In the genomic region with DNA sequence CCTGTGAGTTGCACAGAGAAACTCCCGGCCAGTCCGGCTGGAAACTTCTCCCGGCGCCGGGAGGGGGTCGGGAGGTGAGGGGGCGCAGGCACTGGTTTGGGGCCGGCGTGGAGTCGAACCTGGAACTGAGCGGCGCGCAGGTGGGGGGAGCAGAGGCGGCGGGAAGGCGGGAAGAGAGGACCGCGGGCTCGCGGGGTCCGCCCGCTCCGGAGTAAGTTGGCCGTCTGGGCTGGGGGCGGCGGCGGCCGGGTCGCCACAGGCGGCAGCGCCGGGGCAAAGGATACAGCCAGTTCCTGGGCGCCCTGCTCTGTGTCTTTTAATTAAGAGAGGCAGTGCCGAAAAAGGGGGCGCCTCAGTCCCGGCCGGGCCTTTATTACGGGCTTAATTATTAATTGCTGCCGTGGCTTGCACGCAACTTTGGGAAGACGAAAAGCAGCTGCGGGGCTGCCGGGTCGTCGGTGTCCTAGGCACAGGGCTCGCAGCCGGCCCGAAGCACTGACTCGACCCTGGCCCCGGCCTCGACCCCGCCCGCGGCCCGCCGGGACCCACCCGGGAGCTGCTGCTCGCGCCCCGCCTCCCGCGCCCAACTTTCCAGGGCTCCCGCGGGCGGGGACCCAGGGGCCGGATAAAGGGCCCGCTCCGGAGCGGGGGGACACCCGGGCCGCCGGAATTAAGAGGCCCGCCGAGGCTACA, we compare ENCODE assay signal across 9 cellular contexts. TPM values are rescaled to one million over a fixed set of nuclear protein-coding genes. Genes with fewer than 3 reads are reported as not detected.
DNase-seq lines count a peak whose midpoint lies in the region; ATAC-seq, FAIRE-seq and TF ChIP-seq lines count a peak whose summit lies in the region.
"Had no signal": no experiment of that assay in that cellular context is flagged by ENCODE, and none has a peak within 500 bp of the region (broad histone marks: within the 10 kb centered on the region; RNA-seq: fewer than 3 reads in every experiment).

No MANE protein-coding gene starts in this region.

- DNase-seq in DND-41 (no peak), SK-N-SH (peak; percentile 72), fibroblast of the aortic adventitia (ENCODE audit: low read depth) (no peak), pancreas (no peak), NK-92 (lab: John Stamatoyannopoulos, UW; ENCODE audit: unreplicated experiment) (no peak)
- DNase-seq in stimulated activated CD4-positive, alpha-beta T cell treated with anti-CD3 and anti-CD28 coated beads, Interleukin-4, amount 100 ng/mL, for 4 hours, result no peak
- DNase-seq: NCI-H2107 had no signal

- peak overlapping the region; percentile 50; the same call in 1 of the 2 replicates for H3K9ac ChIP-seq in DND-41 (ENCODE audit: low read depth, low read length)
- H3K9ac ChIP-seq in SK-N-SH, result peak overlapping the region; percentile 44; the same call in 1 of the 2 replicates

- WGBS in SK-N-SH (ENCODE audit: low lambda C conversion rate), result 1% methylated on average over 23 of the region's 74 CpGs
- 1% methylated on average over 51 to 74 of the region's 74 CpGs for WGBS in pancreas, 2 donors

- H3K36me3 ChIP-seq in DND-41 (ENCODE audit: insufficient read depth, low read length) (no peaks in the 10 kb centered on the region), SK-N-SH (replicated peaks in 1 of 2; ENCODE audit: control insufficient read depth in 1 of 2, insufficient read depth in 2 of 2, low read length in 1 of 2) (no peaks in the 10 kb centered on the region), pancreas (no peaks in the 10 kb centered on the region)

- H3K79me2 ChIP-seq in DND-41 (ENCODE audit: insufficient read depth, low read length), result no peaks in the 10 kb centered on the region
- no peaks in the 10 kb centered on the region; the same call in 1 of the 2 replicates for H3K79me2 ChIP-seq in SK-N-SH (ENCODE audit: insufficient read depth)

- H3K4me1 ChIP-seq in DND-41 (ENCODE audit: insufficient read depth, low read length), result peaks cover 22% of the 10 kb centered on the region
- peaks cover 0 to 22% of the 10 kb centered on the region in 2 experiments; a peak in 1 of 4 replicates for H3K4me1 ChIP-seq in SK-N-SH (ENCODE audit: control insufficient read depth in 1 of 2, insufficient read depth in 2 of 2, low read depth in 1 of 2, low read length in 1 of 2)
- peaks cover 15 to 24% (median 22%) of the 10 kb centered on the region in 3 donors for H3K4me1 ChIP-seq in pancreas

- intact Hi-C loops in pancreas (cut with DNase I), result no loop called here

- TF ChIP-seq RAD21 in SK-N-SH (IDR thresholded peaks at IDR 0.05; ENCODE audit: low read length), result no peak

- peak overlapping the region; percentile 68 for H3K4me2 ChIP-seq in DND-41 (ENCODE audit: insufficient read depth, low read length)
- H3K4me2 ChIP-seq in SK-N-SH, result peak overlapping the region; percentile 97

- ATAC-seq in DND-41 (ENCODE audit: insufficient read depth, low read depth) (no peak), pancreas (peak in 3 of 4 donors; percentile 4 to 13 (median 11)), HG03196 (IDR thresholded peaks at IDR 0.05; ENCODE audit: unreplicated experiment) (no peak), GM21786 (IDR thresholded peaks at IDR 0.05; ENCODE audit: unreplicated experiment) (no peak)

- no peak for FAIRE-seq in pancreas (lab: Jason Lieb, UNC)

- H3K9me2 ChIP-seq in SK-N-SH, result no peaks in the 10 kb centered on the region

- peaks cover 64% of the 10 kb centered on the region for H3K27me3 ChIP-seq in DND-41 (ENCODE audit: insufficient read depth, low read length, poor library complexity)
- no peaks in the 10 kb centered on the region for H3K27me3 ChIP-seq in SK-N-SH (ENCODE audit: insufficient read depth)
- H3K27me3 ChIP-seq in pancreas, result peaks cover 0 to 3% (median 0%) of the 10 kb centered on the region in 4 donors

- H2AFZ ChIP-seq in DND-41 (ENCODE audit: low read depth, low read length) (peak overlapping the region; percentile 8; the same call in 1 of the 2 replicates), SK-N-SH (ENCODE audit: low read depth) (peak overlapping the region; percentile 59; the same call in 1 of the 2 replicates)

- POLR2A ChIA-PET in SK-N-SH (lab: Yijun Ruan, JAX), result no interaction called here

- H3K27ac ChIP-seq in DND-41 (ENCODE audit: low read length) (no peak overlapping the region), SK-N-SH (ENCODE audit: low read depth in 2 of 2, low read length in 1 of 2) (no peak overlapping the region), pancreas (no peak overlapping the region)

- H3K9me3 ChIP-seq in DND-41 (ENCODE audit: insufficient read depth, low read length, severe bottlenecking) (no peaks in the 10 kb centered on the region), SK-N-SH (no peaks in the 10 kb centered on the region), pancreas (no peaks in the 10 kb centered on the region)

- TF ChIP-seq CTCF in DND-41 (IDR thresholded peaks at IDR 0.05; ENCODE audit: borderline replicate concordance, extremely low read depth, low read length, poor library complexity, severe bottlenecking), result no peak
- TF ChIP-seq CTCF in SK-N-SH (IDR thresholded peaks at IDR 0.05), result no peak
- TF ChIP-seq CTCF in fibroblast of the aortic adventitia (IDR thresholded peaks at IDR 0.05; ENCODE audit: insufficient read depth, low read length), result no peak
- no peak for TF ChIP-seq CTCF in pancreas (IDR thresholded peaks at IDR 0.05)

- H3F3A ChIP-seq in SK-N-SH (replicated peaks; ENCODE audit: insufficient read depth), result no peaks in the 10 kb centered on the region

- no peak for TF ChIP-seq EP300 in SK-N-SH (IDR thresholded peaks at IDR 0.05; ENCODE audit: borderline replicate concordance in 1 of 2, low read depth in 1 of 2, low read length in 1 of 2)

- H4K20me1 ChIP-seq in DND-41 (ENCODE audit: insufficient read depth, low read length), result peaks cover 18% of the 10 kb centered on the region
- H4K20me1 ChIP-seq in SK-N-SH (ENCODE audit: insufficient read depth), result peaks cover 15% of the 10 kb centered on the region; the same call in 1 of the 2 replicates

- CTCF ChIA-PET in SK-N-SH (lab: Yijun Ruan, JAX), result interaction anchor here (1.0 to 12.2 kb wide), 11 partner anchors 9 to 400 kb away, joined by 3 to 218 read pairs (median 5); no protein-coding TSS in a partner anchor

- peak overlapping the region; percentile 16 to 57; a peak in 3 of 4 replicates for H3K4me3 ChIP-seq in DND-41 (ENCODE audit: low read depth in 1 of 2, low read length in 2 of 2)
- H3K4me3 ChIP-seq in SK-N-SH (ENCODE audit: low read depth in 2 of 2, low read length in 1 of 2), result peak overlapping the region; percentile 73 to 89
- peak overlapping the region; percentile 73 for H3K4me3 ChIP-seq in fibroblast of the aortic adventitia (ENCODE audit: low read depth, low read length)
- peak overlapping the region in 2 of 4 donors; percentile 29 to 41 for H3K4me3 ChIP-seq in pancreas

TF ChIP-seq in SK-N-SH, 30 proteins besides CTCF, POLR2A, EP300 and RAD21 (continues in another document):
- TF ChIP-seq NFIC (IDR thresholded peaks at IDR 0.05; ENCODE audit: borderline replicate concordance) (no peak), RFX5 (IDR thresholded peaks at IDR 0.05; ENCODE audit: low read length) (no peak)
- TF ChIP-seq, protein P1, sequence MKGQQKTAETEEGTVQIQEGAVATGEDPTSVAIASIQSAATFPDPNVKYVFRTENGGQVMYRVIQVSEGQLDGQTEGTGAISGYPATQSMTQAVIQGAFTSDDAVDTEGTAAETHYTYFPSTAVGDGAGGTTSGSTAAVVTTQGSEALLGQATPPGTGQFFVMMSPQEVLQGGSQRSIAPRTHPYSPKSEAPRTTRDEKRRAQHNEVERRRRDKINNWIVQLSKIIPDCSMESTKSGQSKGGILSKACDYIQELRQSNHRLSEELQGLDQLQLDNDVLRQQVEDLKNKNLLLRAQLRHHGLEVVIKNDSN (IDR thresholded peaks at IDR 0.05; ENCODE audit: borderline replicate concordance, low read depth), result no peak
- TF ChIP-seq, protein P2, sequence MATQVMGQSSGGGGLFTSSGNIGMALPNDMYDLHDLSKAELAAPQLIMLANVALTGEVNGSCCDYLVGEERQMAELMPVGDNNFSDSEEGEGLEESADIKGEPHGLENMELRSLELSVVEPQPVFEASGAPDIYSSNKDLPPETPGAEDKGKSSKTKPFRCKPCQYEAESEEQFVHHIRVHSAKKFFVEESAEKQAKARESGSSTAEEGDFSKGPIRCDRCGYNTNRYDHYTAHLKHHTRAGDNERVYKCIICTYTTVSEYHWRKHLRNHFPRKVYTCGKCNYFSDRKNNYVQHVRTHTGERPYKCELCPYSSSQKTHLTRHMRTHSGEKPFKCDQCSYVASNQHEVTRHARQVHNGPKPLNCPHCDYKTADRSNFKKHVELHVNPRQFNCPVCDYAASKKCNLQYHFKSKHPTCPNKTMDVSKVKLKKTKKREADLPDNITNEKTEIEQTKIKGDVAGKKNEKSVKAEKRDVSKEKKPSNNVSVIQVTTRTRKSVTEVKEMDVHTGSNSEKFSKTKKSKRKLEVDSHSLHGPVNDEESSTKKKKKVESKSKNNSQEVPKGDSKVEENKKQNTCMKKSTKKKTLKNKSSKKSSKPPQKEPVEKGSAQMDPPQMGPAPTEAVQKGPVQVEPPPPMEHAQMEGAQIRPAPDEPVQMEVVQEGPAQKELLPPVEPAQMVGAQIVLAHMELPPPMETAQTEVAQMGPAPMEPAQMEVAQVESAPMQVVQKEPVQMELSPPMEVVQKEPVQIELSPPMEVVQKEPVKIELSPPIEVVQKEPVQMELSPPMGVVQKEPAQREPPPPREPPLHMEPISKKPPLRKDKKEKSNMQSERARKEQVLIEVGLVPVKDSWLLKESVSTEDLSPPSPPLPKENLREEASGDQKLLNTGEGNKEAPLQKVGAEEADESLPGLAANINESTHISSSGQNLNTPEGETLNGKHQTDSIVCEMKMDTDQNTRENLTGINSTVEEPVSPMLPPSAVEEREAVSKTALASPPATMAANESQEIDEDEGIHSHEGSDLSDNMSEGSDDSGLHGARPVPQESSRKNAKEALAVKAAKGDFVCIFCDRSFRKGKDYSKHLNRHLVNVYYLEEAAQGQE (IDR thresholded peaks at IDR 0.05; ENCODE audit: low read depth, low read length), result no peak

RNA-seq across cellular contexts. Expression of a gene that starts 1.1 kb away (rescaled TPM):
- polyA plus RNA-seq in SK-N-SH (2012; rRNA removed) (5.1 and 6.1 TPM in 2 replicates), pancreas (1 to 10 TPM; 1.1 to 1.5 TPM)
- 1.8 and 3.6 TPM in 2 replicates for polyA plus RNA-seq in SK-N-SH (2012; cell fraction: cytosol; rRNA removed)
- 11.3 and 17.2 TPM in 2 replicates for polyA plus RNA-seq in SK-N-SH (2012; cell fraction: nucleus; rRNA removed)
- total RNA-seq in fibroblast of the aortic adventitia (ENCODE audit: low replicate concordance) (1.1 and 2.4 TPM in 2 replicates), pancreas (1 to 10 TPM; 1.0 to 6.4 (median 3.6) TPM)

Comparison
In these comparisons a context has a peak if more than half of its experiments do, and no peak if none do; other contexts are left out.
1. ATAC-seq: peak in pancreas (3 of 4); none in DND-41 (single experiment), HG03196 (single experiment) and GM21786 (single experiment).